In the genomic region with DNA sequence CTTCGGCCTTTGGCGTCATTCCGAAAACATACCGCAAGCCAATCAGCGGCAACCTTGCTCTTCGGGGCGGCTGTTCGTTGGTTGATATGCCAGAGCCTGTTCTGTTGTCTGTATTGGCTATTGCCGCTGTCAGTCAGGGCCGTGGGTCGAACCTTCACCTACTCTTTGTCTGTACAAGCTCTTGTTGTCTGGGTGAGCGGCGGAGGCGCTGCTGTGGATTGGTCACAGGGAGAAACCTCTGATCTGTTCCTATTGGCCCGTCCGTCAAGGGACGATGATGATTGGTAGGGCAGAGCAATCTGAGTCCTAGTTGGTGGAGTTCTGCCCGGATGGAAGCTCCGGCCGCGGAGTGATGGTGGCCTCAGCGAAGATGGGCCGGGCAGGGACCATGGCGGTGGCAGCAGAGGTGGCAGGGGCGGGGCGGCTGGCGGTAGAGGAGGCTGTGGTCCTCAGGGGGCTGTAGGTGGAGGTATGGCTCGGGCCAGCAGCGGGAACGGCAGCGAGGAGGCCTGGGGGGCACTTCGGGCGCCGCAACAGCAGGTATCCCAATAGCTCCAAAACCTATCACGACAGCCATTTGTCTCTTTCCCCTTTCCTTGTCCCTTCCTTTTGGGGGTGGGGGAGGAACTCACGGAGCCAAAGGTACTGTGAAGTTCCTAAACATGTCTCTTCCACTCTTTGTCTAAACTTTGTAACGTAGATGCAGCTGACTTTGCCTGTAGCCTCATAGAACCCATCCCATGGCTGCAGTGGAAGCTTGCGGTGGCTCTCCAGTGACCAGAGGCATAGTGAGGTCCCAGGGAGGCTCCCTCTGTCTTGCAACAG, we compare ENCODE assay signal across 1 cellular context.
TF ChIP-seq lines count a peak whose summit lies in the region.

WBP1 (plus strand) TSS at position 307 of the 825 bp plus-strand sequence; CDS start at position 472, 165 bp downstream.

TF ChIP-seq in HepG2, 621 proteins besides CTCF, POLR2A, EP300 and RAD21 (continued from another document and continues in another):
- TF ChIP-seq SMYD3 (CRISPR knock-in tag; IDR thresholded peaks at IDR 0.05) (no peak), MAFF (IDR thresholded peaks at IDR 0.05; ENCODE audit: low read depth, low read length) (no peak), ZNF772 (CRISPR knock-in tag; IDR thresholded peaks at IDR 0.05) (no peak; the same call in 1 of the 2 replicates), RFX1 (IDR thresholded peaks at IDR 0.05) (peak; percentile 70), SRSF9 (IDR thresholded peaks at IDR 0.05; ENCODE audit: borderline replicate concordance, insufficient read depth, low read depth, low read length, poor library complexity, severe bottlenecking) (no peak), MTA3 (CRISPR knock-in tag; IDR thresholded peaks at IDR 0.05) (no peak), ZXDC (CRISPR knock-in tag; IDR thresholded peaks at IDR 0.05) (no peak), FOXJ3 (CRISPR knock-in tag; IDR thresholded peaks at IDR 0.05; ENCODE audit: borderline replicate concordance) (no peak; the same call in 1 of the 2 replicates), HOXA3 (CRISPR knock-in tag; IDR thresholded peaks at IDR 0.05) (no peak; the same call in 1 of the 2 replicates), ZSCAN12 (CRISPR knock-in tag; IDR thresholded peaks at IDR 0.05) (no peak), IRX3 (CRISPR knock-in tag; IDR thresholded peaks at IDR 0.05; ENCODE audit: borderline replicate concordance, low read depth) (no peak), ZBTB4 (CRISPR knock-in tag; IDR thresholded peaks at IDR 0.05; ENCODE audit: borderline replicate concordance) (peak; percentile 86; the same call in 1 of the 2 replicates), ASH2L (IDR thresholded peaks at IDR 0.05; ENCODE audit: insufficient read length, low read depth, low read length) (peak; percentile 4), NCOA2 (CRISPR knock-in tag; IDR thresholded peaks at IDR 0.05) (no peak), ZNF7 (CRISPR knock-in tag; IDR thresholded peaks at IDR 0.05) (no peak), JUNB (CRISPR knock-in tag; IDR thresholded peaks at IDR 0.05; ENCODE audit: borderline replicate concordance) (no peak), ZNF747 (CRISPR knock-in tag; IDR thresholded peaks at IDR 0.05; ENCODE audit: borderline replicate concordance) (no peak), ZNF646 (CRISPR knock-in tag; IDR thresholded peaks at IDR 0.05) (no peak), ZNF513 (CRISPR knock-in tag; conservative IDR thresholded peaks at IDR 0.05) (no peak), ZGPAT (CRISPR knock-in tag; IDR thresholded peaks at IDR 0.05) (no peak), ZNF709 (CRISPR knock-in tag; IDR thresholded peaks at IDR 0.05) (no peak), ZNF569 (CRISPR knock-in tag; IDR thresholded peaks at IDR 0.05; ENCODE audit: borderline replicate concordance) (no peak), BRD4 (CRISPR knock-in tag; IDR thresholded peaks at IDR 0.05) (no peak), REL (CRISPR knock-in tag; conservative IDR thresholded peaks at IDR 0.05) (no peak)
- TF ChIP-seq, protein P1, sequence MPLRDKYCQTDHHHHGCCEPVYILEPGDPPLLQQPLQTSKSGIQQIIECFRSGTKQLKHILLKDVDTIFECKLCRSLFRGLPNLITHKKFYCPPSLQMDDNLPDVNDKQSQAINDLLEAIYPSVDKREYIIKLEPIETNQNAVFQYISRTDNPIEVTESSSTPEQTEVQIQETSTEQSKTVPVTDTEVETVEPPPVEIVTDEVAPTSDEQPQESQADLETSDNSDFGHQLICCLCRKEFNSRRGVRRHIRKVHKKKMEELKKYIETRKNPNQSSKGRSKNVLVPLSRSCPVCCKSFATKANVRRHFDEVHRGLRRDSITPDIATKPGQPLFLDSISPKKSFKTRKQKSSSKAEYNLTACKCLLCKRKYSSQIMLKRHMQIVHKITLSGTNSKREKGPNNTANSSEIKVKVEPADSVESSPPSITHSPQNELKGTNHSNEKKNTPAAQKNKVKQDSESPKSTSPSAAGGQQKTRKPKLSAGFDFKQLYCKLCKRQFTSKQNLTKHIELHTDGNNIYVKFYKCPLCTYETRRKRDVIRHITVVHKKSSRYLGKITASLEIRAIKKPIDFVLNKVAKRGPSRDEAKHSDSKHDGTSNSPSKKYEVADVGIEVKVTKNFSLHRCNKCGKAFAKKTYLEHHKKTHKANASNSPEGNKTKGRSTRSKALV (CRISPR knock-in tag; IDR thresholded peaks at IDR 0.05) = no peak
- TF ChIP-seq, protein P2, sequence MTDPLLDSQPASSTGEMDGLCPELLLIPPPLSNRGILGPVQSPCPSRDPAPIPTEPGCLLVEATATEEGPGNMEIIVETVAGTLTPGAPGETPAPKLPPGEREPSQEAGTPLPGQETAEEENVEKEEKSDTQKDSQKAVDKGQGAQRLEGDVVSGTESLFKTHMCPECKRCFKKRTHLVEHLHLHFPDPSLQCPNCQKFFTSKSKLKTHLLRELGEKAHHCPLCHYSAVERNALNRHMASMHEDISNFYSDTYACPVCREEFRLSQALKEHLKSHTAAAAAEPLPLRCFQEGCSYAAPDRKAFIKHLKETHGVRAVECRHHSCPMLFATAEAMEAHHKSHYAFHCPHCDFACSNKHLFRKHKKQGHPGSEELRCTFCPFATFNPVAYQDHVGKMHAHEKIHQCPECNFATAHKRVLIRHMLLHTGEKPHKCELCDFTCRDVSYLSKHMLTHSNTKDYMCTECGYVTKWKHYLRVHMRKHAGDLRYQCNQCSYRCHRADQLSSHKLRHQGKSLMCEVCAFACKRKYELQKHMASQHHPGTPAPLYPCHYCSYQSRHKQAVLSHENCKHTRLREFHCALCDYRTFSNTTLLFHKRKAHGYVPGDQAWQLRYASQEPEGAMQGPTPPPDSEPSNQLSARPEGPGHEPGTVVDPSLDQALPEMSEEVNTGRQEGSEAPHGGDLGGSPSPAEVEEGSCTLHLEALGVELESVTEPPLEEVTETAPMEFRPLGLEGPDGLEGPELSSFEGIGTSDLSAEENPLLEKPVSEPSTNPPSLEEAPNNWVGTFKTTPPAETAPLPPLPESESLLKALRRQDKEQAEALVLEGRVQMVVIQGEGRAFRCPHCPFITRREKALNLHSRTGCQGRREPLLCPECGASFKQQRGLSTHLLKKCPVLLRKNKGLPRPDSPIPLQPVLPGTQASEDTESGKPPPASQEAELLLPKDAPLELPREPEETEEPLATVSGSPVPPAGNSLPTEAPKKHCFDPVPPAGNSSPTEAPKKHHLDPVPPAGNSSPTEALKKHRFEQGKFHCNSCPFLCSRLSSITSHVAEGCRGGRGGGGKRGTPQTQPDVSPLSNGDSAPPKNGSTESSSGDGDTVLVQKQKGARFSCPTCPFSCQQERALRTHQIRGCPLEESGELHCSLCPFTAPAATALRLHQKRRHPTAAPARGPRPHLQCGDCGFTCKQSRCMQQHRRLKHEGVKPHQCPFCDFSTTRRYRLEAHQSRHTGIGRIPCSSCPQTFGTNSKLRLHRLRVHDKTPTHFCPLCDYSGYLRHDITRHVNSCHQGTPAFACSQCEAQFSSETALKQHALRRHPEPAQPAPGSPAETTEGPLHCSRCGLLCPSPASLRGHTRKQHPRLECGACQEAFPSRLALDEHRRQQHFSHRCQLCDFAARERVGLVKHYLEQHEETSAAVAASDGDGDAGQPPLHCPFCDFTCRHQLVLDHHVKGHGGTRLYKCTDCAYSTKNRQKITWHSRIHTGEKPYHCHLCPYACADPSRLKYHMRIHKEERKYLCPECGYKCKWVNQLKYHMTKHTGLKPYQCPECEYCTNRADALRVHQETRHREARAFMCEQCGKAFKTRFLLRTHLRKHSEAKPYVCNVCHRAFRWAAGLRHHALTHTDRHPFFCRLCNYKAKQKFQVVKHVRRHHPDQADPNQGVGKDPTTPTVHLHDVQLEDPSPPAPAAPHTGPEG (CRISPR knock-in tag; IDR thresholded peaks at IDR 0.05) = no peak
